18 cellular contexts compared by ENCODE assay signal in the genomic region with DNA sequence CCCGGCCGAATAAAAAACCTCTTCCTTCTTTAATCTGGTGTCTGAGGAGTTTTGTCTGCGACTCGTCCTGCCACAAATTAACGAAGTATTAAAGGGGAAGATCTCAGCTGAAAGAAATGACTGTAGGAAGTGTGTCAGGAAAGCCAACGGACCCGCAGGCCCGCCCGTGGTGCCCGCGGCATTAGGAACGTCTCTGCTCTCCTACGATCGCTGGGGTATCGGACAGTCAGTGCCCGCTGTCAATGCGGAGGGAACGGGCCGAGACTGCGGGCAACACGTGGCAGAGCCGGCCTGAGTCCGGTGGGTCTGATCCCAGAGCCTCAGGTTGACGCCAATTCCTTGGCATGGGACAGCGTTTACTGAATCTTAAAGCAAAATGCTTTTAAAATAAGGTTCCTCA.
DNase-seq lines count a peak whose midpoint lies in the region; ATAC-seq, FAIRE-seq and TF ChIP-seq lines count a peak whose summit lies in the region.
"Had no signal": no experiment of that assay in that cellular context is flagged by ENCODE, and none has a peak within 500 bp of the region (broad histone marks: within the 10 kb centered on the region; RNA-seq: fewer than 3 reads in every experiment).

No MANE protein-coding gene starts in this region.

- H3K27ac ChIP-seq in upper lobe of right lung = no peak overlapping the region
- H3K27ac ChIP-seq: coronary artery, epithelial cell of prostate, gastrocnemius medialis had no signal

- H3K27me3 Mint-ChIP-seq in stimulated activated naive CD8-positive, alpha-beta T cell treated with anti-CD3 and anti-CD28 coated beads, Interleukin-15, Interleukin-2, amounts not matched to agents 100 ng/mL and 50 ng/mL, for 24 hours = peaks cover 53% of the 10 kb centered on the region
- H3K27me3 Mint-ChIP-seq in chondrocyte (ENCODE audit: low read depth) (no peaks in the 10 kb centered on the region), mesothelial cell of epicardium (ENCODE audit: low read depth) (peaks cover 49% of the 10 kb centered on the region)

- H3K4me3 Mint-ChIP-seq in stimulated activated naive CD8-positive, alpha-beta T cell treated with anti-CD3 and anti-CD28 coated beads, Interleukin-15, Interleukin-2, amounts not matched to agents 100 ng/mL and 50 ng/mL, for 24 hours = peak overlapping the region; percentile 45
- peak overlapping the region; percentile 23 for H3K4me3 Mint-ChIP-seq in chondrocyte (ENCODE audit: unreplicated experiment)
- H3K4me3 Mint-ChIP-seq in mesothelial cell of epicardium = peak overlapping the region; percentile 47
- H3K4me3 Mint-ChIP-seq: activated T-helper 17 cell treated with anti-CD3 and anti-CD28 coated beads, Interleukin-2, amount 50 U/mL, for 72 hours had no signal

- no peaks in the 10 kb centered on the region for H3K4me1 ChIP-seq in upper lobe of right lung
- H3K4me1 ChIP-seq: gastrocnemius medialis had no signal

- peaks cover 11% of the 10 kb centered on the region for H3K4me1 Mint-ChIP-seq in stimulated activated naive CD8-positive, alpha-beta T cell treated with anti-CD3 and anti-CD28 coated beads, Interleukin-15, Interleukin-2, amounts not matched to agents 100 ng/mL and 50 ng/mL, for 24 hours (ENCODE audit: low read depth)
- H3K4me1 Mint-ChIP-seq in chondrocyte (ENCODE audit: low read depth) (peaks cover 9% of the 10 kb centered on the region), mesothelial cell of epicardium (peaks cover 9% of the 10 kb centered on the region)

- H3K27ac Mint-ChIP-seq in stimulated activated naive CD8-positive, alpha-beta T cell treated with anti-CD3 and anti-CD28 coated beads, Interleukin-15, Interleukin-2, amounts not matched to agents 100 ng/mL and 50 ng/mL, for 24 hours = no peak overlapping the region
- H3K27ac Mint-ChIP-seq in chondrocyte (ENCODE audit: unreplicated experiment) (no peak overlapping the region), mesothelial cell of epicardium (no peak overlapping the region)
- H3K27ac Mint-ChIP-seq: activated B cell treated with CpG ODN at 0.5 μM for 24 hours; activated T-helper 17 cell treated with anti-CD3 and anti-CD28 coated beads, Interleukin-2, amount 50 U/mL, for 72 hours had no signal

- no peak for TF ChIP-seq CTCF in chondrocyte (IDR thresholded peaks at IDR 0.05)
- TF ChIP-seq CTCF in mesothelial cell of epicardium (IDR thresholded peaks at IDR 0.05; ENCODE audit: unreplicated experiment) = no peak
- TF ChIP-seq CTCF in upper lobe of right lung (IDR thresholded peaks at IDR 0.05) = no peak

- ATAC-seq in stimulated activated naive CD8-positive, alpha-beta T cell treated with anti-CD3 and anti-CD28 coated beads, Interleukin-15, Interleukin-2, amounts not matched to agents 100 U/mL and 50 U/mL, for 24 hours = no peak
- no peak for ATAC-seq in upper lobe of right lung
- ATAC-seq: activated T-helper 17 cell treated with anti-CD3 and anti-CD28 coated beads, Interleukin-2, amount 50 U/mL, for 72 hours; gastrocnemius medialis; HepG2 had no signal

- no peaks in the 10 kb centered on the region for H3K9me3 Mint-ChIP-seq in stimulated activated naive CD8-positive, alpha-beta T cell treated with anti-CD3 and anti-CD28 coated beads, Interleukin-15, Interleukin-2, amounts not matched to agents 100 ng/mL and 50 ng/mL, for 24 hours
- H3K9me3 Mint-ChIP-seq in chondrocyte (ENCODE audit: low read depth) = no peaks in the 10 kb centered on the region
- H3K9me3 Mint-ChIP-seq in mesothelial cell of epicardium = peaks cover 4% of the 10 kb centered on the region
- H3K9me3 Mint-ChIP-seq: activated B cell treated with CpG ODN at 0.5 μM for 24 hours; activated T-helper 17 cell treated with anti-CD3 and anti-CD28 coated beads, Interleukin-2, amount 50 U/mL, for 72 hours had no signal

- no peaks in the 10 kb centered on the region for H3K27me3 ChIP-seq in upper lobe of right lung
- H3K27me3 ChIP-seq: gastrocnemius medialis, MG63 had no signal

- no peak for FAIRE-seq in frontal cortex (lab: Jason Lieb, UNC)
- FAIRE-seq: HepG2 had no signal

- H3K36me3 ChIP-seq in upper lobe of right lung = no peaks in the 10 kb centered on the region
- H3K36me3 ChIP-seq: gastrocnemius medialis, MG63 had no signal

- no peaks in the 10 kb centered on the region for H3K36me3 Mint-ChIP-seq in stimulated activated naive CD8-positive, alpha-beta T cell treated with anti-CD3 and anti-CD28 coated beads, Interleukin-15, Interleukin-2, amounts not matched to agents 100 ng/mL and 50 ng/mL, for 24 hours (ENCODE audit: low read depth)
- H3K36me3 Mint-ChIP-seq in chondrocyte (ENCODE audit: low read depth) = no peaks in the 10 kb centered on the region
- peaks cover 4% of the 10 kb centered on the region for H3K36me3 Mint-ChIP-seq in mesothelial cell of epicardium

- no peak for DNase-seq in stimulated activated naive CD8-positive, alpha-beta T cell treated with anti-CD3 and anti-CD28 coated beads, Interleukin-15, Interleukin-2, amounts not matched to agents 100 U/mL and 50 U/mL, for 24 hours
- DNase-seq in chondrocyte (ENCODE audit: low spot score) = no peak
- DNase-seq in mesothelial cell of epicardium (ENCODE audit: low spot score in 2 of 2, unreplicated experiment in 2 of 2) = no peak
- no peak for DNase-seq in upper lobe of right lung
- no peak for DNase-seq in midbrain (lab: John Stamatoyannopoulos, UW)
- no peak for DNase-seq in frontal cortex (ENCODE audit: low spot score in 2 of 2)
- DNase-seq in SW 1271 (lab: John Stamatoyannopoulos, UW) = no peak
- DNase-seq: activated B cell treated with CpG ODN at 0.5 μM for 24 hours, gastrocnemius medialis, MG63, NCI-H1694 treated with DMSO at 0.1 percent for 48 hours, NCI-H446 treated with DMSO at 0.1 percent for 48 hours had no signal

- no peaks in the 10 kb centered on the region for H3K9me3 ChIP-seq in upper lobe of right lung
- H3K9me3 ChIP-seq: gastrocnemius medialis, MG63 had no signal

- H3K4me3 ChIP-seq in upper lobe of right lung = peak overlapping the region; percentile 10
- H3K4me3 ChIP-seq: coronary artery, gastrocnemius medialis, lung, MG63 had no signal

- intact Hi-C loops in upper lobe of right lung (cut with DNase I) = no loop called here
